Comparison of ENCODE assay signal across 11 cellular contexts in genomic region chr13:102970542-102970941, GRCh38.
A peak's percentile ranks its signal among the peaks of the same experiment; 100 is the strongest.
DNase-seq lines count a peak whose midpoint lies in the region; ATAC-seq and TF ChIP-seq lines count a peak whose summit lies in the region.
"Had no signal": no experiment of that assay in that cellular context is flagged by ENCODE, and none has a peak within 500 bp of the region (broad histone marks: within the 10 kb centered on the region; RNA-seq: fewer than 3 reads in every experiment).

No MANE protein-coding gene starts in this region.

- no peak overlapping the region for H3K27ac Mint-ChIP-seq in activated CD4-positive, alpha-beta memory T cell treated with anti-CD3 and anti-CD28 coated beads for 36 hours

- H3K4me1 Mint-ChIP-seq in activated CD4-positive, alpha-beta memory T cell treated with anti-CD3 and anti-CD28 coated beads for 36 hours (ENCODE audit: low read depth) = no peaks in the 10 kb centered on the region

- H3K4me1 ChIP-seq in left lung (no peaks in the 10 kb centered on the region), tibial artery (no peaks in the 10 kb centered on the region), upper lobe of right lung (no peaks in the 10 kb centered on the region)
- H3K4me1 ChIP-seq: BLaER1 had no signal

- no peaks in the 10 kb centered on the region for H3K27me3 Mint-ChIP-seq in activated CD4-positive, alpha-beta memory T cell treated with anti-CD3 and anti-CD28 coated beads for 36 hours

- H3K27ac ChIP-seq in left lung (no peak overlapping the region), tibial artery (no peak overlapping the region), upper lobe of right lung (no peak overlapping the region)
- H3K27ac ChIP-seq: BLaER1 had no signal

- no peaks in the 10 kb centered on the region for H3K27me3 ChIP-seq in left lung
- H3K27me3 ChIP-seq in tibial artery = no peaks in the 10 kb centered on the region
- no peaks in the 10 kb centered on the region for H3K27me3 ChIP-seq in upper lobe of right lung
- H3K27me3 ChIP-seq: BLaER1 had no signal

- intact Hi-C loops in left lung (cut with DNase I) = no loop called here
- intact Hi-C loops in tibial artery (cut with DNase I; ENCODE audit: low total_unique reads) = no loop called here
- intact Hi-C loops in upper lobe of right lung (cut with DNase I) = no loop called here
- intact Hi-C loops in activated CD4-positive, alpha-beta memory T cell treated with anti-CD3 and anti-CD28 coated beads for 36 hours (cut with micrococcal nuclease) = no loop called here

- POLR2A ChIA-PET in activated CD4-positive, alpha-beta memory T cell treated with anti-CD3 and anti-CD28 coated beads for 36 hours (lab: Charles Lee) = no interaction called here

- no peaks in the 10 kb centered on the region for H3K36me3 Mint-ChIP-seq in activated CD4-positive, alpha-beta memory T cell treated with anti-CD3 and anti-CD28 coated beads for 36 hours

- CTCF ChIA-PET in activated CD4-positive, alpha-beta memory T cell treated with anti-CD3 and anti-CD28 coated beads for 36 hours (lab: Charles Lee) = no interaction called here

- no peaks in the 10 kb centered on the region for H3K9me3 Mint-ChIP-seq in activated CD4-positive, alpha-beta memory T cell treated with anti-CD3 and anti-CD28 coated beads for 36 hours

- TF ChIP-seq CTCF in left lung (IDR thresholded peaks at IDR 0.05) (no peak), tibial artery (IDR thresholded peaks at IDR 0.05) (no peak), upper lobe of right lung (IDR thresholded peaks at IDR 0.05) (no peak)

- no peak overlapping the region for H3K4me3 Mint-ChIP-seq in activated CD4-positive, alpha-beta memory T cell treated with anti-CD3 and anti-CD28 coated beads for 36 hours

- ATAC-seq in GM18499 (IDR thresholded peaks at IDR 0.05; ENCODE audit: insufficient read depth, unreplicated experiment) (peak; percentile 98), GM19452 (IDR thresholded peaks at IDR 0.05; ENCODE audit: unreplicated experiment) (peak; percentile 93), HG02884 (IDR thresholded peaks at IDR 0.05; ENCODE audit: unreplicated experiment) (peak; percentile 89), HG03565 (IDR thresholded peaks at IDR 0.05; ENCODE audit: unreplicated experiment) (peak; percentile 94), left lung (no peak), upper lobe of right lung (no peak)

- H3K9me3 ChIP-seq in left lung (no peaks in the 10 kb centered on the region), tibial artery (no peaks in the 10 kb centered on the region), upper lobe of right lung (no peaks in the 10 kb centered on the region)
- H3K9me3 ChIP-seq: BLaER1 had no signal

- H3K36me3 ChIP-seq in left lung (no peaks in the 10 kb centered on the region), tibial artery (no peaks in the 10 kb centered on the region), upper lobe of right lung (no peaks in the 10 kb centered on the region)
- H3K36me3 ChIP-seq: BLaER1 had no signal

- DNase-seq in left lung (no peak), tibial artery (no peak), upper lobe of right lung (no peak)
- DNase-seq in activated CD4-positive, alpha-beta memory T cell treated with anti-CD3 and anti-CD28 coated beads for 36 hours = no peak
- DNase-seq: activated CD8-positive, alpha-beta memory T cell treated with anti-CD3 and anti-CD28 coated beads for 24 hours; stimulated activated CD8-positive, alpha-beta memory T cell treated with anti-CD3 and anti-CD28 coated beads, Interleukin-4, amount 100 ng/mL, for 48 hours had no signal

- H3K4me3 ChIP-seq in left lung (no peak overlapping the region), tibial artery (no peak overlapping the region), upper lobe of right lung (no peak overlapping the region)
- H3K4me3 ChIP-seq: BLaER1 had no signal

Comparison
In these comparisons a context has a peak if more than half of its experiments do, and no peak if none do; other contexts are left out.
1. ATAC-seq: peak in GM18499 (single experiment), GM19452 (single experiment), HG02884 (single experiment) and HG03565 (single experiment); none in left lung (single experiment) and upper lobe of right lung (single experiment).